ENCODE assay signal across 9 cellular contexts in the genomic region with DNA sequence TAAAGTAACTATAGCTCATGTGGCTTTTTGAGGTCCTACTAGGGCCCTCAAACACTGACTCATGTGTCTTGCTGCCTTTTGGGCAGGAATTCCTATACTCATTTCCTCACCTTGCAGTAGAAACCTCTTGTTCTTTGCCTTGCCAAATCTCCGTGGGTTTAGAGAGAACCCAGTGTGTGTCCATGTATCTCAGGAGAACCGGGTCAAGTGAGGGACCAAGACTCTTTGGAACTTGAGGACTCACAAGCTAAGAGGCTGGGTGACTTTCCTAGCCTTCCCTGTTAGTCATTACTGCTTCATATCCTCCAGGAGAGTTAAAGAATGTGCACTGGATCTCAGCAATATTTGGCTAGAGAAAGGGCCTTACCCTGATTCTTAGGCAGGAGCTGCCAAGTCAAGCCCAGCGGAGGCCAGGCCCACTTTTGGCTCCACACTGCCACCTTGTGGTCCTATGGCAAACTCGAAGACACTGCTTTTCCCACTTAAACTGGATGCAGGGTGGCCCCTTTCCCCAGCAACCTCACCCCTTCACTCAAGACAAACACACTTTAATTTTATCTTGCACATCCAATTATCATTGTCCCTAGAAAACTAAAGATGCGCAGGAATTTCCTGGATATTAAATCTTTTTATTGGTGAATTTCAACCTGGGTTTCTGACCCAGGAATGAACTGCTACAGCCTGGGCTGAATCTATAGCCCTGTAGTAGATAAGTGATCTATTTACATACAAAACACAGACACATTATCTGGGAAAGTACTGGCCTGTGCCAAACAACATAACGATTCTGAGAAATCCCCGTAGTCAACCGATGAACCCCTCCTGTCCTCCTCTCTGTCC. TPM values are rescaled to one million over a fixed set of nuclear protein-coding genes. Genes with fewer than 3 reads are reported as not detected.
A peak's percentile ranks its signal among the peaks of the same experiment; 100 is the strongest.
DNase-seq lines count a peak whose midpoint lies in the region; TF ChIP-seq lines count a peak whose summit lies in the region.
"Had no signal": no experiment of that assay in that cellular context is flagged by ENCODE, and none has a peak within 500 bp of the region (broad histone marks: within the 10 kb centered on the region; RNA-seq: fewer than 3 reads in every experiment).

No MANE protein-coding gene starts in this region.

- intact Hi-C loops in thyroid gland (cut with DNase I), result loop anchor here (5.0 to 10.0 kb wide), 3 partner anchors 72 to 312 kb away; no protein-coding TSS in a partner anchor

- no peak for TF ChIP-seq POLR2A in thyroid gland (IDR thresholded peaks at IDR 0.05)

- peaks cover 29% of the 10 kb centered on the region for H3K27me3 ChIP-seq in osteoblast (ENCODE audit: insufficient read depth, low read length)
- H3K27me3 ChIP-seq in thyroid gland, result no peaks in the 10 kb centered on the region
- H3K27me3 ChIP-seq: BLaER1 had no signal

- TF ChIP-seq CTCF in RWPE1 (conservative IDR thresholded peaks at IDR 0.05; ENCODE audit: low read depth), result peak; percentile 86
- TF ChIP-seq CTCF in foreskin fibroblast (IDR thresholded peaks at IDR 0.05; ENCODE audit: low read depth, low read length), result peak; percentile 88
- TF ChIP-seq CTCF in osteoblast (IDR thresholded peaks at IDR 0.05; ENCODE audit: extremely low read depth, low read depth, low read length), result peak; percentile 95
- peak; percentile 56 to 95 (median 86) for TF ChIP-seq CTCF in thyroid gland (IDR thresholded peaks at IDR 0.05)

- no peaks in the 10 kb centered on the region for H3K9me3 ChIP-seq in osteoblast (ENCODE audit: low read depth, low read length)
- H3K9me3 ChIP-seq in thyroid gland, result no peaks in the 10 kb centered on the region
- H3K9me3 ChIP-seq: BLaER1 had no signal

- H3K4me3 ChIP-seq in foreskin fibroblast (ENCODE audit: low read depth in 1 of 2, low read length in 2 of 2), result no peak overlapping the region
- H3K4me3 ChIP-seq in osteoblast (ENCODE audit: insufficient read depth, low read length), result no peak overlapping the region
- H3K4me3 ChIP-seq in thyroid gland (replicated peaks in 1 of 3), result no peak overlapping the region
- H3K4me3 ChIP-seq: BLaER1 had no signal

- H3K27ac ChIP-seq in RWPE1 (no peak overlapping the region), osteoblast (ENCODE audit: low read depth, low read length) (no peak overlapping the region), thyroid gland (peak overlapping the region; percentile 5 to 65 (median 51))
- H3K27ac ChIP-seq: BLaER1 had no signal

- peak; percentile 46 for DNase-seq in NK-92 treated with Interleukin-12 subunit alpha and Interleukin-12 subunit beta, amount 100 ng/mL, for 24 hours (lab: John Stamatoyannopoulos, UW)
- DNase-seq in NK-92 (lab: John Stamatoyannopoulos, UW; ENCODE audit: unreplicated experiment) (no peak), M059J (ENCODE audit: low read depth) (peak; percentile 70), RWPE1 (ENCODE audit: low spot score) (peak; percentile 92), foreskin fibroblast (peak; percentile 61 to 90), osteoblast (ENCODE audit: insufficient read length, low spot score, missing footprints) (peak; percentile 98), thyroid gland (peak; percentile 86 to 90)
- DNase-seq in activated T-helper 1 cell treated with anti-CD3 and anti-CD28 coated beads, Interleukin-2, amount 50 U/mL, for 16 hours (ENCODE audit: low read depth in 1 of 2, low spot score in 1 of 2), result peak; percentile 48 to 50

- H2AFZ ChIP-seq in osteoblast (ENCODE audit: low read length), result no peak overlapping the region

- no peaks in the 10 kb centered on the region for H3K79me2 ChIP-seq in osteoblast (ENCODE audit: insufficient read depth, low read length)

- no peaks in the 10 kb centered on the region for H3K36me3 ChIP-seq in osteoblast (ENCODE audit: insufficient read depth, low read length)
- no peaks in the 10 kb centered on the region for H3K36me3 ChIP-seq in thyroid gland
- H3K36me3 ChIP-seq: BLaER1 had no signal

- no peaks in the 10 kb centered on the region for H4K20me1 ChIP-seq in osteoblast (ENCODE audit: insufficient read depth, low read length)
- H4K20me1 ChIP-seq: BLaER1 had no signal

- POLR2A ChIA-PET in RWPE1 (lab: Yijun Ruan, JAX; ENCODE audit: low non-redundant PET), result no interaction called here

- H3K4me2 ChIP-seq in osteoblast (ENCODE audit: insufficient read depth, low read length), result no peak overlapping the region
- H3K4me2 ChIP-seq: BLaER1 had no signal

- 30 to 31% methylated on average over 8 of the region's 8 CpGs for WGBS in thyroid gland, 2 donors

- CTCF ChIA-PET in RWPE1 (lab: Yijun Ruan, JAX), result interaction anchor here (0.6 to 4.5 kb wide), 30 partner anchors 8 to 535 kb away, joined by 3 to 37 read pairs (median 4); no protein-coding TSS in a partner anchor

- H3K4me1 ChIP-seq in osteoblast (ENCODE audit: insufficient read depth, low read length) (peaks cover 4% of the 10 kb centered on the region), thyroid gland (peaks cover 0 to 6% of the 10 kb centered on the region in 2 donors)

RNA-seq across cellular contexts. Expression of a gene that starts 10.6 kb away (rescaled TPM):
- not detected in 2 replicates for total RNA-seq in M059J (2014; rRNA removed; shearing (Covaris generic))
- total RNA-seq in osteoblast, result not detected in 2 replicates
- under 1 TPM in 3 of 4 donors, not detected in 1; 0.11 to 0.68 (median 0.38) TPM for total RNA-seq in thyroid gland

RNA-seq across cellular contexts. Expression of a gene that starts 53.6 kb away (rescaled TPM):
- total RNA-seq in M059J (2014; rRNA removed; shearing (Covaris generic)), result not detected in 2 replicates
- total RNA-seq in osteoblast, result not detected in 2 replicates
- total RNA-seq in thyroid gland, result 1 to 10 TPM; 1.2 to 1.7 (median 1.6) TPM

Comparison
In these comparisons a context has a peak if more than half of its experiments do, and no peak if none do; other contexts are left out.
1. H3K27ac ChIP-seq: peak in thyroid gland (3 of 3); none in RWPE1 (single experiment) and osteoblast (single experiment).
2. Peak in every context shown above with its lines, with median percentiles within 50 percentile points of each other: CTCF ChIP-seq.